7 cellular contexts compared by ENCODE assay signal in genomic region chr9:107259751-107260313, GRCh38. TPM values are rescaled to one million over a fixed set of nuclear protein-coding genes. Genes with fewer than 3 reads are reported as not detected.
DNase-seq lines count a peak whose midpoint lies in the region; ATAC-seq and TF ChIP-seq lines count a peak whose summit lies in the region.
"Not testable (repeated sequence)": the region's sequence is repeated elsewhere in the genome, so short reads cannot be mapped to it uniquely, and the experiment has no call there.

No MANE protein-coding gene starts in this region.

- not testable (repeated sequence) for H3K36me3 ChIP-seq in DOHH2 (ENCODE audit: control insufficient read depth, low read length); OCI-LY3 (replicated peaks; ENCODE audit: low read depth, low read length); SU-DHL-6 (ENCODE audit: low read length); right lobe of liver

- TF ChIP-seq POLR2A in right lobe of liver (IDR thresholded peaks at IDR 0.05): not testable (repeated sequence)

- peak overlapping the region in 4 of 5 donors; percentile 26 to 74 (median 51) for H3K4me3 Mint-ChIP-seq in immature natural killer cell
- H3K4me3 Mint-ChIP-seq in natural killer cell: peak overlapping the region; percentile 73
- H3K4me3 Mint-ChIP-seq in progenitor cell of endocrine pancreas (ENCODE audit: low read depth): not testable (repeated sequence)

- H3K4me2 ChIP-seq in DOHH2 (ENCODE audit: low read length) (peak overlapping the region; percentile 58), OCI-LY3 (ENCODE audit: low read length) (peak overlapping the region; percentile 62), SU-DHL-6 (ENCODE audit: low read depth, low read length, poor library complexity, severe bottlenecking) (peak overlapping the region; percentile 35)

- not testable (repeated sequence) for H3K9me3 ChIP-seq in DOHH2 (ENCODE audit: control insufficient read depth, insufficient read depth, low read length); OCI-LY3 (ENCODE audit: insufficient read depth, low read length); SU-DHL-6 (ENCODE audit: insufficient read depth, low read length); right lobe of liver

- not testable (repeated sequence) for DNase-seq in immature natural killer cell; right lobe of liver; natural killer cell; progenitor cell of endocrine pancreas (ENCODE audit: low spot score, unreplicated experiment)

- H3K27me3 ChIP-seq in DOHH2 (ENCODE audit: control insufficient read depth, low read length); SU-DHL-6 (ENCODE audit: low read length); right lobe of liver: not testable (repeated sequence)
- peaks cover 39% of the 10 kb centered on the region for H3K27me3 ChIP-seq in OCI-LY3 (ENCODE audit: low read depth, low read length)

- H3K27ac Mint-ChIP-seq in immature natural killer cell: peak overlapping the region in 5 of 6 donors; percentile 14 to 84 (median 50)
- peak overlapping the region; percentile 56 to 75 for H3K27ac Mint-ChIP-seq in natural killer cell
- peak overlapping the region; percentile 7 for H3K27ac Mint-ChIP-seq in progenitor cell of endocrine pancreas

- H2AFZ ChIP-seq in OCI-LY3 (ENCODE audit: low read depth, low read length); SU-DHL-6 (ENCODE audit: low read depth, low read length, severe bottlenecking): not testable (repeated sequence)

- H3K9ac ChIP-seq in OCI-LY3 (ENCODE audit: low read length); SU-DHL-6 (ENCODE audit: low read length): not testable (repeated sequence)

- ATAC-seq in right lobe of liver: peak; percentile 28 to 73 (median 53)
- not testable (repeated sequence) for ATAC-seq in natural killer cell

- H3K79me2 ChIP-seq in DOHH2 (ENCODE audit: control insufficient read depth, low read length); OCI-LY3 (ENCODE audit: low read length); SU-DHL-6 (ENCODE audit: insufficient read depth, low read length): not testable (repeated sequence)

- intact Hi-C loops in right lobe of liver (cut with DNase I); natural killer cell (cut with micrococcal nuclease): not testable (repeated sequence)

- H3K27ac ChIP-seq in DOHH2 (ENCODE audit: low read depth, low read length); OCI-LY3 (ENCODE audit: low read length); SU-DHL-6 (ENCODE audit: low read depth, low read length): not testable (repeated sequence)
- peak overlapping the region; percentile 20 to 76 (median 61) for H3K27ac ChIP-seq in right lobe of liver

- H3K9me3 Mint-ChIP-seq in immature natural killer cell; natural killer cell; progenitor cell of endocrine pancreas (ENCODE audit: low read depth): not testable (repeated sequence)

- TF ChIP-seq CTCF in DOHH2 (IDR thresholded peaks at IDR 0.05; ENCODE audit: low read depth, low read length, poor library complexity, severe bottlenecking); OCI-LY3 (IDR thresholded peaks at IDR 0.05; ENCODE audit: low read depth, low read length); SU-DHL-6 (IDR thresholded peaks at IDR 0.05; ENCODE audit: insufficient read depth, low read length, poor library complexity, severe bottlenecking); right lobe of liver (IDR thresholded peaks at IDR 0.05); natural killer cell (IDR thresholded peaks at IDR 0.05); progenitor cell of endocrine pancreas (IDR thresholded peaks at IDR 0.05; ENCODE audit: unreplicated experiment): not testable (repeated sequence)

- H3K4me1 ChIP-seq in DOHH2 (ENCODE audit: control insufficient read depth, low read length): peaks cover 19% of the 10 kb centered on the region
- H3K4me1 ChIP-seq in OCI-LY3 (ENCODE audit: low read length): peaks cover 16% of the 10 kb centered on the region
- H3K4me1 ChIP-seq in right lobe of liver: peaks cover 0 to 27% (median 6%) of the 10 kb centered on the region in 4 donors

- H3K4me1 Mint-ChIP-seq in immature natural killer cell (peaks cover 13 to 33% of the 10 kb centered on the region in 2 donors), natural killer cell (peaks cover 16 to 17% of the 10 kb centered on the region in 2 donors)
- not testable (repeated sequence) for H3K4me1 Mint-ChIP-seq in progenitor cell of endocrine pancreas (ENCODE audit: low read depth)

- not testable (repeated sequence) for H3K27me3 Mint-ChIP-seq in immature natural killer cell (ENCODE audit: low read depth in 3 of 3); natural killer cell (ENCODE audit: low read depth in 2 of 2); progenitor cell of endocrine pancreas

- not testable (repeated sequence) for H3K36me3 Mint-ChIP-seq in immature natural killer cell; natural killer cell; progenitor cell of endocrine pancreas (ENCODE audit: insufficient read depth)

- peak overlapping the region; percentile 49 for H3K4me3 ChIP-seq in DOHH2 (ENCODE audit: low read length)
- not testable (repeated sequence) for H3K4me3 ChIP-seq in OCI-LY3 (ENCODE audit: low read length); SU-DHL-6 (ENCODE audit: insufficient read depth, low read length, poor library complexity, severe bottlenecking); right lobe of liver

- H4K20me1 ChIP-seq in DOHH2 (ENCODE audit: control insufficient read depth, insufficient read depth, low read depth, low read length); OCI-LY3 (ENCODE audit: insufficient read depth, low read length); SU-DHL-6 (ENCODE audit: low read depth, low read length): not testable (repeated sequence)

- H3F3A ChIP-seq in DOHH2 (ENCODE audit: control insufficient read depth, insufficient read depth); SU-DHL-6 (ENCODE audit: insufficient read depth): not testable (repeated sequence)

- 63% methylated on average over 13 of the region's 13 CpGs for WGBS in right lobe of liver (ENCODE audit: insufficient coverage, low coverage, low lambda C conversion rate, missing lambda C conversion rate)

- not testable (repeated sequence) for H3K9me2 ChIP-seq in DOHH2 (replicated peaks; ENCODE audit: control insufficient read depth, low read length); SU-DHL-6 (replicated peaks; ENCODE audit: insufficient read depth, low read length)

RNA-seq across cellular contexts. Expression of gene RAD23B, which starts 23.2 kb away (rescaled TPM):
- 10 to 100 TPM; 16.9 to 31.7 (median 17.3) TPM for polyA plus RNA-seq in immature natural killer cell
- 100 to 1,000 TPM in 2 of 6 experiments, 10 to 100 TPM in 4; 86.9 to 110 (median 99.1) TPM for total RNA-seq in right lobe of liver
- 100 to 1,000 TPM in 1 of 3 donors, 10 to 100 TPM in 2; 85.6 to 101 (median 92.6) TPM for total RNA-seq in natural killer cell
- total RNA-seq in progenitor cell of endocrine pancreas: 153 and 171 TPM in 2 replicates

Comparison
In these comparisons a context has a peak if more than half of its experiments do, and no peak if none do; other contexts are left out.
1. H3K27ac Mint-ChIP-seq: peak in every context shown above with its lines; median percentile 66 in natural killer cell; 50 in immature natural killer cell; 7 in progenitor cell of endocrine pancreas.